Comparison of ENCODE assay signal across 2 cellular contexts in the genomic region with DNA sequence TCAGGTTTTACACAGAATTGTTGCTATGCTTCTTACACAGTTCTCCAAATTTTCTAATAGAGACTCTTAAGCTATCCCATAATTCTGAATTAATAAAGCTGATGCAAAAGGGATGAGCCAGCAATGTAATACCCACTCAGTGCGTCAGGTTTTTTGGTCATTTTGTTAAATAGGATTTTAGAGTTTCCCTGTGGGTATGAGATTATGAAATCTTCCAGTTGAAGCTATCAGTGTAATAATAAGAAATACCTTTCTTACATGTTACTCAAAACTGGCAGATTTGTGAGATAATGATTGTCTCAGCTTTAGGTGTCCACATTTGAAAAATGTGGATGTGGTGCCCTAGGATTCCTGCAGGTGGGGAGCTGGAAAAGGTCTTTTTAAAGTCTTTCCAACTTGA.
TF ChIP-seq lines count a peak whose summit lies in the region.

No MANE protein-coding gene starts in this region.

TF ChIP-seq in liver, 16 proteins besides CTCF, POLR2A, EP300 and RAD21:
- TF ChIP-seq NR2F2 (IDR thresholded peaks at IDR 0.05) (no peak), HNF4G (IDR thresholded peaks at IDR 0.05) (no peak), YY1 (IDR thresholded peaks at IDR 0.05) (no peak), RXRA (IDR thresholded peaks at IDR 0.05) (no peak), GABPA (IDR thresholded peaks at IDR 0.05 in 1 of 2, conservative IDR thresholded peaks at IDR 0.05 in 1 of 2) (no peak), FOXA2 (IDR thresholded peaks at IDR 0.05) (no peak), TAF1 (conservative IDR thresholded peaks at IDR 0.05) (no peak), EGR1 (IDR thresholded peaks at IDR 0.05; ENCODE audit: low read depth in 2 of 2) (no peak), JUND (IDR thresholded peaks at IDR 0.05) (no peak), SP1 (IDR thresholded peaks at IDR 0.05) (no peak), FOXA1 (IDR thresholded peaks at IDR 0.05) (no peak), HNF4A (conservative IDR thresholded peaks at IDR 0.05) (no peak)
- TF ChIP-seq, protein P1, sequence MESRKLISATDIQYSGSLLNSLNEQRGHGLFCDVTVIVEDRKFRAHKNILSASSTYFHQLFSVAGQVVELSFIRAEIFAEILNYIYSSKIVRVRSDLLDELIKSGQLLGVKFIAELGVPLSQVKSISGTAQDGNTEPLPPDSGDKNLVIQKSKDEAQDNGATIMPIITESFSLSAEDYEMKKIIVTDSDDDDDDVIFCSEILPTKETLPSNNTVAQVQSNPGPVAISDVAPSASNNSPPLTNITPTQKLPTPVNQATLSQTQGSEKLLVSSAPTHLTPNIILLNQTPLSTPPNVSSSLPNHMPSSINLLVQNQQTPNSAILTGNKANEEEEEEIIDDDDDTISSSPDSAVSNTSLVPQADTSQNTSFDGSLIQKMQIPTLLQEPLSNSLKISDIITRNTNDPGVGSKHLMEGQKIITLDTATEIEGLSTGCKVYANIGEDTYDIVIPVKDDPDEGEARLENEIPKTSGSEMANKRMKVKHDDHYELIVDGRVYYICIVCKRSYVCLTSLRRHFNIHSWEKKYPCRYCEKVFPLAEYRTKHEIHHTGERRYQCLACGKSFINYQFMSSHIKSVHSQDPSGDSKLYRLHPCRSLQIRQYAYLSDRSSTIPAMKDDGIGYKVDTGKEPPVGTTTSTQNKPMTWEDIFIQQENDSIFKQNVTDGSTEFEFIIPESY (IDR thresholded peaks at IDR 0.05): no peak
- TF ChIP-seq, protein P2, sequence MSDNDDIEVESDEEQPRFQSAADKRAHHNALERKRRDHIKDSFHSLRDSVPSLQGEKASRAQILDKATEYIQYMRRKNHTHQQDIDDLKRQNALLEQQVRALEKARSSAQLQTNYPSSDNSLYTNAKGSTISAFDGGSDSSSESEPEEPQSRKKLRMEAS (IDR thresholded peaks at IDR 0.05): no peak
- TF ChIP-seq, protein P3, sequence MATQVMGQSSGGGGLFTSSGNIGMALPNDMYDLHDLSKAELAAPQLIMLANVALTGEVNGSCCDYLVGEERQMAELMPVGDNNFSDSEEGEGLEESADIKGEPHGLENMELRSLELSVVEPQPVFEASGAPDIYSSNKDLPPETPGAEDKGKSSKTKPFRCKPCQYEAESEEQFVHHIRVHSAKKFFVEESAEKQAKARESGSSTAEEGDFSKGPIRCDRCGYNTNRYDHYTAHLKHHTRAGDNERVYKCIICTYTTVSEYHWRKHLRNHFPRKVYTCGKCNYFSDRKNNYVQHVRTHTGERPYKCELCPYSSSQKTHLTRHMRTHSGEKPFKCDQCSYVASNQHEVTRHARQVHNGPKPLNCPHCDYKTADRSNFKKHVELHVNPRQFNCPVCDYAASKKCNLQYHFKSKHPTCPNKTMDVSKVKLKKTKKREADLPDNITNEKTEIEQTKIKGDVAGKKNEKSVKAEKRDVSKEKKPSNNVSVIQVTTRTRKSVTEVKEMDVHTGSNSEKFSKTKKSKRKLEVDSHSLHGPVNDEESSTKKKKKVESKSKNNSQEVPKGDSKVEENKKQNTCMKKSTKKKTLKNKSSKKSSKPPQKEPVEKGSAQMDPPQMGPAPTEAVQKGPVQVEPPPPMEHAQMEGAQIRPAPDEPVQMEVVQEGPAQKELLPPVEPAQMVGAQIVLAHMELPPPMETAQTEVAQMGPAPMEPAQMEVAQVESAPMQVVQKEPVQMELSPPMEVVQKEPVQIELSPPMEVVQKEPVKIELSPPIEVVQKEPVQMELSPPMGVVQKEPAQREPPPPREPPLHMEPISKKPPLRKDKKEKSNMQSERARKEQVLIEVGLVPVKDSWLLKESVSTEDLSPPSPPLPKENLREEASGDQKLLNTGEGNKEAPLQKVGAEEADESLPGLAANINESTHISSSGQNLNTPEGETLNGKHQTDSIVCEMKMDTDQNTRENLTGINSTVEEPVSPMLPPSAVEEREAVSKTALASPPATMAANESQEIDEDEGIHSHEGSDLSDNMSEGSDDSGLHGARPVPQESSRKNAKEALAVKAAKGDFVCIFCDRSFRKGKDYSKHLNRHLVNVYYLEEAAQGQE (IDR thresholded peaks at IDR 0.05): no peak
- TF ChIP-seq, protein P4, sequence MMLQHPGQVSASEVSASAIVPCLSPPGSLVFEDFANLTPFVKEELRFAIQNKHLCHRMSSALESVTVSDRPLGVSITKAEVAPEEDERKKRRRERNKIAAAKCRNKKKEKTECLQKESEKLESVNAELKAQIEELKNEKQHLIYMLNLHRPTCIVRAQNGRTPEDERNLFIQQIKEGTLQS (IDR thresholded peaks at IDR 0.05): no peak

TF ChIP-seq in SK-N-SH treated with all-trans-retinoic acid at 6 μM for 48 hours, 23 proteins besides CTCF, POLR2A, EP300 and RAD21:
- no peak for TF ChIP-seq CSDC2 (CRISPR knock-in tag; IDR thresholded peaks at IDR 0.05)
- no peak for TF ChIP-seq ARNTL (CRISPR knock-in tag; IDR thresholded peaks at IDR 0.05; ENCODE audit: borderline replicate concordance, low read depth)
- TF ChIP-seq, protein P5, sequence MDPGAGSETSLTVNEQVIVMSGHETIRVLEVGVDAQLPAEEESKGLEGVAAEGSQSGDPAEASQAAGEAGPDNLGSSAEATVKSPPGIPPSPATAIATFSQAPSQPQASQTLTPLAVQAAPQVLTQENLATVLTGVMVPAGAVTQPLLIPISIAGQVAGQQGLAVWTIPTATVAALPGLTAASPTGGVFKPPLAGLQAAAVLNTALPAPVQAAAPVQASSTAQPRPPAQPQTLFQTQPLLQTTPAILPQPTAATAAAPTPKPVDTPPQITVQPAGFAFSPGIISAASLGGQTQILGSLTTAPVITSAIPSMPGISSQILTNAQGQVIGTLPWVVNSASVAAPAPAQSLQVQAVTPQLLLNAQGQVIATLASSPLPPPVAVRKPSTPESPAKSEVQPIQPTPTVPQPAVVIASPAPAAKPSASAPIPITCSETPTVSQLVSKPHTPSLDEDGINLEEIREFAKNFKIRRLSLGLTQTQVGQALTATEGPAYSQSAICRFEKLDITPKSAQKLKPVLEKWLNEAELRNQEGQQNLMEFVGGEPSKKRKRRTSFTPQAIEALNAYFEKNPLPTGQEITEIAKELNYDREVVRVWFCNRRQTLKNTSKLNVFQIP (CRISPR knock-in tag; IDR thresholded peaks at IDR 0.05; ENCODE audit: borderline replicate concordance, low read depth): no peak
- TF ChIP-seq ZC3H10 (CRISPR knock-in tag; IDR thresholded peaks at IDR 0.05): no peak
- no peak for TF ChIP-seq ZNF565 (CRISPR knock-in tag; conservative IDR thresholded peaks at IDR 0.05; ENCODE audit: low read depth)
- TF ChIP-seq ESRRG (CRISPR knock-in tag; IDR thresholded peaks at IDR 0.05): no peak
- no peak for TF ChIP-seq BACH2 (CRISPR knock-in tag; IDR thresholded peaks at IDR 0.05; ENCODE audit: borderline replicate concordance)
- TF ChIP-seq ZFP3 (CRISPR knock-in tag; IDR thresholded peaks at IDR 0.05): no peak
- no peak for TF ChIP-seq GLIS3 (CRISPR knock-in tag; IDR thresholded peaks at IDR 0.05)
- TF ChIP-seq ZNF70 (CRISPR knock-in tag; IDR thresholded peaks at IDR 0.05): no peak
- no peak for TF ChIP-seq ZNF8 (CRISPR knock-in tag; IDR thresholded peaks at IDR 0.05)
- TF ChIP-seq ZFP30 (CRISPR knock-in tag; IDR thresholded peaks at IDR 0.05): no peak
- TF ChIP-seq TOX (CRISPR knock-in tag; IDR thresholded peaks at IDR 0.05; ENCODE audit: borderline replicate concordance): no peak
- TF ChIP-seq TCF4 (CRISPR knock-in tag; IDR thresholded peaks at IDR 0.05; ENCODE audit: borderline replicate concordance): no peak
- TF ChIP-seq RARB (CRISPR knock-in tag; IDR thresholded peaks at IDR 0.05): no peak
